Comparison of ENCODE assay signal across 1 cellular context in genomic region chr1:6517435-6517851, GRCh38.
A peak's percentile ranks its signal among the peaks of the same experiment; 100 is the strongest.
TF ChIP-seq lines count a peak whose summit lies in the region.

No MANE protein-coding gene starts in this region.

TF ChIP-seq in HEK293, 187 proteins besides CTCF, POLR2A, EP300 and RAD21 (continued from another document):
- TF ChIP-seq PRDM2 (tag by site-specific recombination; IDR thresholded peaks at IDR 0.05; ENCODE audit: borderline replicate concordance) (no peak), ZNF335 (tag by site-specific recombination; conservative IDR thresholded peaks at IDR 0.05) (no peak), ZNF362 (tag by site-specific recombination; IDR thresholded peaks at IDR 0.05) (no peak), ZNF692 (tag by site-specific recombination; IDR thresholded peaks at IDR 0.05) (no peak), ZNF426 (tag by site-specific recombination; IDR thresholded peaks at IDR 0.05) (no peak), ZNF791 (tag by site-specific recombination; IDR thresholded peaks at IDR 0.05) (no peak), ZNF580 (tag by site-specific recombination; IDR thresholded peaks at IDR 0.05) (no peak), ZNF211 (tag by site-specific recombination; IDR thresholded peaks at IDR 0.05; ENCODE audit: low read depth) (no peak), ZNF654 (tag by site-specific recombination; IDR thresholded peaks at IDR 0.05; ENCODE audit: low read depth) (no peak), IKZF3 (tag by site-specific recombination; IDR thresholded peaks at IDR 0.05) (peak; percentile 16; the same call in 1 of the 2 replicates), ZNF677 (tag by site-specific recombination; IDR thresholded peaks at IDR 0.05) (no peak), ZNF560 (tag by site-specific recombination; IDR thresholded peaks at IDR 0.05; ENCODE audit: borderline replicate concordance) (no peak)
